ENCODE assay signal across 15 cellular contexts in the genomic region with DNA sequence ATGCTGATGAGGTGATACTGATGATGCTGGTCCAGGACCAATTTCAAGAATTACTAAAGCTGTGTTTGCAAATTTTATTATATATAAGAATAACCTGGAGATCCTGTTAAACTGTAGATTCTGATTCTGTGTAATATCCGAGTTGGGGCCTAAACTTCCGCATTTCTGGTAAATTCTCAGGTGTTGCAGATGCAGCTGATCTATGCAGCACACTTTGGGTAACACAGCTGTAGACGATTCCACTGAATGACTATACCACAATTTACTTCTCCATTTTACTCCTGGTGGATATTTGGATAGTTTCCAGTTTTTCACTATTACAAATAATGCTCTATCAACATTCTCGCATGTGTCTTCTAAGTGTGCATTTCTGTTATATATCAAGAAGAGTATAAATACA. TPM values are rescaled to one million over a fixed set of nuclear protein-coding genes. Genes with fewer than 3 reads are reported as not detected.
DNase-seq lines count a peak whose midpoint lies in the region; ATAC-seq, FAIRE-seq and TF ChIP-seq lines count a peak whose summit lies in the region.
"Had no signal": no experiment of that assay in that cellular context is flagged by ENCODE, and none has a peak within 500 bp of the region (broad histone marks: within the 10 kb centered on the region; RNA-seq: fewer than 3 reads in every experiment).

No MANE protein-coding gene starts in this region.

- TF ChIP-seq CTCF in OCI-LY7 (conservative IDR thresholded peaks at IDR 0.05; ENCODE audit: low read length) (no peak), dorsolateral prefrontal cortex (IDR thresholded peaks at IDR 0.05 in 54 of 56, conservative IDR thresholded peaks at IDR 0.05 in 2 of 56; ENCODE audit: low read depth in 1 of 56, partially characterized antibody in 56 of 56) (no peak)

- intact Hi-C loops in CD4-positive, alpha-beta memory T cell (cut with micrococcal nuclease), result no loop called here
- intact Hi-C loops in OCI-LY7 (cut with micrococcal nuclease; ENCODE audit: unreplicated experiment) (no loop called here), dorsolateral prefrontal cortex (cut with DNase I) (no loop called here)

- H3K27me3 ChIP-seq in CD4-positive, alpha-beta memory T cell (ENCODE audit: insufficient read depth, low read length), result no peaks in the 10 kb centered on the region
- no peaks in the 10 kb centered on the region for H3K27me3 ChIP-seq in dorsolateral prefrontal cortex
- H3K27me3 ChIP-seq: BLaER1 had no signal

- peak overlapping the region in 1 of 8 donors; percentile 64 for H3K4me3 Mint-ChIP-seq in CD4-positive, alpha-beta memory T cell
- H3K4me3 Mint-ChIP-seq in memory B cell, result peak overlapping the region; percentile 17
- H3K4me3 Mint-ChIP-seq in activated naive CD8-positive, alpha-beta T cell treated with anti-CD3 and anti-CD28 coated beads for 36 hours, result no peak overlapping the region
- H3K4me3 Mint-ChIP-seq: H9 had no signal

- no TSS peak for BruUV-seq in OCI-LY7 (replicated peaks; lab: Mats Ljungman, UMichigan)

- DNase-seq in CD4-positive, alpha-beta memory T cell, result no peak
- DNase-seq in GM18507 (ENCODE audit: extremely low spot score, insufficient read length, low read depth) (no peak), OCI-LY7 (ENCODE audit: low spot score) (peak; percentile 87), memory B cell (ENCODE audit: low spot score in 2 of 2) (no peak), dorsolateral prefrontal cortex (no peak), retina (no peak)
- DNase-seq in activated naive CD8-positive, alpha-beta T cell treated with anti-CD3 and anti-CD28 coated beads for 36 hours, result no peak
- DNase-seq: EL, H9, NCI-H1105 treated with DMSO at 0.1 percent for 48 hours, NCI-H187 treated with DMSO at 0.1 percent for 48 hours, NCI-H446 had no signal

- H3K36me3 ChIP-seq in CD4-positive, alpha-beta memory T cell (ENCODE audit: insufficient read depth, low read length), result peaks cover 9% of the 10 kb centered on the region
- H3K36me3 ChIP-seq in OCI-LY7 (ENCODE audit: insufficient read depth, low read length), result peaks cover 93% of the 10 kb centered on the region

- peaks cover 51% of the 10 kb centered on the region for H4K20me1 ChIP-seq in OCI-LY7 (ENCODE audit: insufficient read depth, low read length)

- H3K79me2 ChIP-seq in OCI-LY7 (ENCODE audit: insufficient read depth, low read depth, low read length), result peaks cover 100% of the 10 kb centered on the region

- H3K4me3 ChIP-seq in CD4-positive, alpha-beta memory T cell (ENCODE audit: low read length in 2 of 2), result no peak overlapping the region
- H3K4me3 ChIP-seq in OCI-LY7 (ENCODE audit: low read depth, low read length, poor library complexity, severe bottlenecking) (peak overlapping the region; percentile 94), dorsolateral prefrontal cortex (no peak overlapping the region)
- H3K4me3 ChIP-seq: BLaER1 had no signal

- peaks cover 46 to 73% (median 59%) of the 10 kb centered on the region in 4 donors for H3K4me1 Mint-ChIP-seq in CD4-positive, alpha-beta memory T cell
- peaks cover 45% of the 10 kb centered on the region for H3K4me1 Mint-ChIP-seq in memory B cell
- peaks cover 47% of the 10 kb centered on the region for H3K4me1 Mint-ChIP-seq in activated naive CD8-positive, alpha-beta T cell treated with anti-CD3 and anti-CD28 coated beads for 36 hours

- peaks cover 14 to 26% of the 10 kb centered on the region in 2 donors for H3K36me3 Mint-ChIP-seq in CD4-positive, alpha-beta memory T cell
- peaks cover 10% of the 10 kb centered on the region for H3K36me3 Mint-ChIP-seq in memory B cell
- peaks cover 49% of the 10 kb centered on the region for H3K36me3 Mint-ChIP-seq in activated naive CD8-positive, alpha-beta T cell treated with anti-CD3 and anti-CD28 coated beads for 36 hours

- no peaks in the 10 kb centered on the region for H3K9me3 ChIP-seq in CD4-positive, alpha-beta memory T cell (ENCODE audit: control insufficient read depth in 1 of 2, low read length in 2 of 2)
- H3K9me3 ChIP-seq in OCI-LY7 (ENCODE audit: low read length), result no peaks in the 10 kb centered on the region

- CTCF ChIA-PET in CD4-positive, alpha-beta memory T cell (lab: Charles Lee; ENCODE audit: partially characterized antibody), result no interaction called here
- CTCF ChIA-PET in OCI-LY7 (lab: Charles Lee; ENCODE audit: unreplicated experiment), result no interaction called here

- POLR2A ChIA-PET in CD4-positive, alpha-beta memory T cell (lab: Charles Lee; ENCODE audit: partially characterized antibody), result interaction anchor here (1.4 to 1.6 kb wide), 2 partner anchors 8 to 29 kb away, joined by 4 to 7 read pairs; no protein-coding TSS in a partner anchor
- POLR2A ChIA-PET in OCI-LY7 (lab: Charles Lee), result interaction anchor here (0.7 to 1.8 kb wide), 11 partner anchors 7 to 140 kb away, joined by 3 to 6 read pairs (median 4); no protein-coding TSS in a partner anchor

- ATAC-seq in memory B cell (ENCODE audit: low read depth), result peak; percentile 81
- ATAC-seq: Panc1, Right ventricle myocardium inferior had no signal

- no peak overlapping the region for H3K27ac ChIP-seq in CD4-positive, alpha-beta memory T cell (ENCODE audit: low read depth, low read length)
- H3K27ac ChIP-seq in OCI-LY7 (ENCODE audit: low read depth, low read length, poor library complexity, severe bottlenecking) (peak overlapping the region; percentile 80), dorsolateral prefrontal cortex (no peak overlapping the region)
- H3K27ac ChIP-seq: BLaER1 had no signal

- H3K4me2 ChIP-seq in OCI-LY7 (ENCODE audit: low read length), result peak overlapping the region; percentile 94
- H3K4me2 ChIP-seq: BLaER1 had no signal

- peak; percentile 24 for FAIRE-seq in GM18507 (lab: Jason Lieb, UNC)

- H2AFZ ChIP-seq in OCI-LY7 (ENCODE audit: low read length), result no peak overlapping the region

- H3K4me1 ChIP-seq in CD4-positive, alpha-beta memory T cell (ENCODE audit: insufficient read depth, low read length), result peaks cover 66% of the 10 kb centered on the region
- H3K4me1 ChIP-seq in OCI-LY7 (ENCODE audit: insufficient read depth, low read length, poor library complexity, severe bottlenecking), result peaks cover 65% of the 10 kb centered on the region

- H3K27ac Mint-ChIP-seq in CD4-positive, alpha-beta memory T cell, result peak overlapping the region in 5 of 7 donors; percentile 4 to 45 (median 35)
- peak overlapping the region; percentile 68 for H3K27ac Mint-ChIP-seq in memory B cell
- no peak overlapping the region for H3K27ac Mint-ChIP-seq in activated naive CD8-positive, alpha-beta T cell treated with anti-CD3 and anti-CD28 coated beads for 36 hours
- H3K27ac Mint-ChIP-seq: H9 had no signal

- H3K9me3 Mint-ChIP-seq in CD4-positive, alpha-beta memory T cell, result no peaks in the 10 kb centered on the region
- H3K9me3 Mint-ChIP-seq in memory B cell, result no peaks in the 10 kb centered on the region
- no peaks in the 10 kb centered on the region for H3K9me3 Mint-ChIP-seq in activated naive CD8-positive, alpha-beta T cell treated with anti-CD3 and anti-CD28 coated beads for 36 hours
- H3K9me3 Mint-ChIP-seq: H9 had no signal

- no peaks in the 10 kb centered on the region for H3K9me2 ChIP-seq in OCI-LY7 (ENCODE audit: insufficient read depth, low read length)

- no peaks in the 10 kb centered on the region for H3K27me3 Mint-ChIP-seq in CD4-positive, alpha-beta memory T cell
- no peaks in the 10 kb centered on the region for H3K27me3 Mint-ChIP-seq in memory B cell
- H3K27me3 Mint-ChIP-seq in activated naive CD8-positive, alpha-beta T cell treated with anti-CD3 and anti-CD28 coated beads for 36 hours, result no peaks in the 10 kb centered on the region

RNA-seq across cellular contexts. Expression of gene GDI2, which starts 7.6 kb away (rescaled TPM):
- 100 to 1,000 TPM; 137 to 140 TPM for total RNA-seq in CD4-positive, alpha-beta memory T cell
- polyA plus RNA-seq in CD4-positive, alpha-beta memory T cell, result 100 to 1,000 TPM; 193 to 248 TPM
- total RNA-seq in OCI-LY7 (2014; rRNA removed; shearing (Covaris generic)), result 265 and 270 TPM in 2 replicates
- total RNA-seq in OCI-LY7 (2022) (271 and 292 TPM in 2 replicates), dorsolateral prefrontal cortex (100 to 1,000 TPM in 108 of 120 experiments, 10 to 100 TPM in 12; 73.4 to 149 (median 121) TPM)
- 100 to 1,000 TPM; 335 to 339 TPM for total RNA-seq in activated naive CD8-positive, alpha-beta T cell treated with anti-CD3 and anti-CD28 coated beads for 36 hours
